ENCODE assay signal across 18 cellular contexts in genomic region chr18:68725341-68725740, GRCh38.
"Had no signal": no experiment of that assay in that cellular context is flagged by ENCODE, and none has a peak within 500 bp of the region (broad histone marks: within the 10 kb centered on the region; RNA-seq: fewer than 3 reads in every experiment).

No MANE protein-coding gene starts in this region.

- H3K27ac ChIP-seq: ascending aorta, lower lobe of right lung, right atrium auricular region, tibial nerve, uterus, VCaP had no signal

- H3K4me3 ChIP-seq: ascending aorta, lower lobe of right lung, right atrium auricular region, tibial nerve, uterus had no signal

- H3K4me1 ChIP-seq: ascending aorta, tibial nerve, uterus had no signal

- H3K9me3 ChIP-seq: ascending aorta, lower lobe of right lung, right atrium auricular region, tibial nerve, uterus had no signal

- H3K27me3 ChIP-seq: ascending aorta, right atrium auricular region, tibial nerve, uterus had no signal

- H3K36me3 ChIP-seq: ascending aorta, lower lobe of right lung, right atrium auricular region, uterus had no signal

- ATAC-seq: activated naive CD8-positive, alpha-beta T cell treated with anti-CD3 and anti-CD28 coated beads, Interleukin-2, amount 50 U/mL, for 24 hours; effector memory CD8-positive, alpha-beta T cell; lower lobe of right lung; stimulated activated naive CD8-positive, alpha-beta T cell treated with anti-CD3 and anti-CD28 coated beads, Interleukin-15, Interleukin-2, amounts not matched to agents 100 U/mL and 50 U/mL, for 24 hours had no signal

- DNase-seq: activated CD4-positive, alpha-beta T cell treated with anti-CD3 and anti-CD28 coated beads, Interleukin-2, amount 50 U/mL, for 1 hour; activated CD4-positive, CD25-positive, alpha-beta regulatory T cell treated with anti-CD3 and anti-CD28 coated beads, Interleukin-2, amount 50 U/mL, for 72 hours; activated CD8-positive, alpha-beta memory T cell treated with anti-CD3 and anti-CD28 coated beads for 24 hours; activated CD8-positive, alpha-beta memory T cell treated with anti-CD3 and anti-CD28 coated beads, Interleukin-2, amount 50 U/mL, for 48 hours; activated effector memory CD4-positive, alpha-beta T cell treated with Interleukin-2 at 50 U/mL for 16 hours; activated naive CD4-positive, alpha-beta T cell treated with anti-CD3 and anti-CD28 coated beads, Interleukin-2, amount 10 ng/mL, durations not matched to agents 7 days and 5 days; activated naive CD8-positive, alpha-beta T cell treated with anti-CD3 and anti-CD28 coated beads, Interleukin-2, amount 50 U/mL, for 24 hours; activated T-cell treated with anti-CD3 and anti-CD28 coated beads, Interleukin-2, amount 50 U/mL, for 48 hours; effector memory CD8-positive, alpha-beta T cell; lower lobe of right lung; nephron progenitor cell; posterior cingulate gyrus; stimulated activated naive CD8-positive, alpha-beta T cell treated with anti-CD3 and anti-CD28 coated beads, Interleukin-15, Interleukin-2, amounts not matched to agents 100 U/mL and 50 U/mL, for 24 hours; uterus had no signal
